ENCODE assay signal across 10 cellular contexts in genomic region chr5:136191304-136192014, GRCh38. TPM values are rescaled to one million over a fixed set of nuclear protein-coding genes. Genes with fewer than 3 reads are reported as not detected.
DNase-seq lines count a peak whose midpoint lies in the region; ATAC-seq and TF ChIP-seq lines count a peak whose summit lies in the region.
"Had no signal": no experiment of that assay in that cellular context is flagged by ENCODE, and none has a peak within 500 bp of the region (broad histone marks: within the 10 kb centered on the region; RNA-seq: fewer than 3 reads in every experiment).

No MANE protein-coding gene starts in this region.

- H3K27ac Mint-ChIP-seq in WTC11 = no peak overlapping the region
- no peak overlapping the region for H3K27ac Mint-ChIP-seq in activated naive CD8-positive, alpha-beta T cell treated with anti-CD3 and anti-CD28 coated beads, Interleukin-2, amount 50 U/mL, for 24 hours

- CTCF ChIA-PET in WTC11 (lab: Charles Lee) = interaction anchor here (0.7 to 6.9 kb wide), 8 partner anchors 11 to 311 kb away, joined by 3 to 55 read pairs (median 4); no protein-coding TSS in a partner anchor

- no peak overlapping the region for H3K27ac ChIP-seq in iPS-18a (ENCODE audit: low read length)
- H3K27ac ChIP-seq in sigmoid colon = no peak overlapping the region

- TF ChIP-seq POLR2A in sigmoid colon (IDR thresholded peaks at IDR 0.05) = no peak

- intact Hi-C loops in sigmoid colon (cut with DNase I) = no loop called here

- H3K9me3 ChIP-seq in iPS-18a (ENCODE audit: control insufficient read depth, low read depth, low read length) (no peaks in the 10 kb centered on the region), sigmoid colon (no peaks in the 10 kb centered on the region)

- H3K4me3 ChIP-seq in H7 (ENCODE audit: insufficient read depth, low read depth, low read length) (peak overlapping the region; percentile 50), iPS-18a (ENCODE audit: low read length) (peak overlapping the region; percentile 62), sigmoid colon (peak overlapping the region in 3 of 4 donors; percentile 33 to 54 (median 47))

- peaks cover 8% of the 10 kb centered on the region for H3K4me1 ChIP-seq in iPS-18a (ENCODE audit: control insufficient read depth, low read depth, low read length)
- peaks cover 0 to 38% (median 34%) of the 10 kb centered on the region in 4 donors for H3K4me1 ChIP-seq in sigmoid colon

- peaks cover 62% of the 10 kb centered on the region for H3K27me3 ChIP-seq in H7 (ENCODE audit: control insufficient read depth, insufficient read depth, low read length)
- H3K27me3 ChIP-seq in iPS-18a (ENCODE audit: control insufficient read depth, insufficient read depth, low read length) = peaks cover 83% of the 10 kb centered on the region
- peaks cover 6 to 44% (median 27%) of the 10 kb centered on the region in 3 donors for H3K27me3 ChIP-seq in sigmoid colon

- H3K9ac ChIP-seq in iPS-18a (ENCODE audit: low read length) = no peak overlapping the region

- ATAC-seq in WTC11 (peak; percentile 34), HG03108 (IDR thresholded peaks at IDR 0.05; ENCODE audit: unreplicated experiment) (no peak)
- ATAC-seq in activated naive CD8-positive, alpha-beta T cell treated with anti-CD3 and anti-CD28 coated beads, Interleukin-2, amount 50 U/mL, for 24 hours = no peak

- peaks cover 14% of the 10 kb centered on the region for H3K4me1 Mint-ChIP-seq in WTC11
- H3K4me1 Mint-ChIP-seq in activated naive CD8-positive, alpha-beta T cell treated with anti-CD3 and anti-CD28 coated beads, Interleukin-2, amount 50 U/mL, for 24 hours = no peaks in the 10 kb centered on the region

- H3K36me3 ChIP-seq in H7 (replicated peaks; ENCODE audit: control insufficient read depth, insufficient read depth, low read length) (no peaks in the 10 kb centered on the region), iPS-18a (ENCODE audit: control insufficient read depth, low read depth, low read length) (no peaks in the 10 kb centered on the region), sigmoid colon (peaks cover 0 to 24% (median 8%) of the 10 kb centered on the region in 4 donors)

- H3K36me3 Mint-ChIP-seq in WTC11 = peaks cover 7% of the 10 kb centered on the region
- peaks cover 3% of the 10 kb centered on the region for H3K36me3 Mint-ChIP-seq in activated naive CD8-positive, alpha-beta T cell treated with anti-CD3 and anti-CD28 coated beads, Interleukin-2, amount 50 U/mL, for 24 hours (ENCODE audit: low read depth)

- whole genome bisulfite sequencing in sigmoid colon, 2 donors = 28 to 34% methylated on average over 44 of the region's 44 CpGs

- TF ChIP-seq EP300 in sigmoid colon (IDR thresholded peaks at IDR 0.05) = no peak

- DNase-seq in H7 (peak; percentile 68), WTC11 (ENCODE audit: low spot score) (peak; percentile 53), sigmoid colon (peak; percentile 54), DMS114 treated with DMSO at 0.1 percent for 48 hours (lab: John Stamatoyannopoulos, UW; ENCODE audit: unreplicated experiment) (no peak)
- DNase-seq in activated naive CD8-positive, alpha-beta T cell treated with anti-CD3 and anti-CD28 coated beads, Interleukin-2, amount 50 U/mL, for 24 hours = no peak
- DNase-seq: NCI-H1694 treated with DMSO at 0.1 percent for 48 hours, substantia nigra had no signal

- TF ChIP-seq CTCF in WTC11 (IDR thresholded peaks at IDR 0.05) = no peak
- TF ChIP-seq CTCF in sigmoid colon (IDR thresholded peaks at IDR 0.05) = no peak

- POLR2A ChIA-PET in WTC11 (lab: Charles Lee) = no interaction called here

- peak overlapping the region; percentile 71 for H3K4me3 Mint-ChIP-seq in WTC11
- no peak overlapping the region for H3K4me3 Mint-ChIP-seq in activated naive CD8-positive, alpha-beta T cell treated with anti-CD3 and anti-CD28 coated beads, Interleukin-2, amount 50 U/mL, for 24 hours

- no peaks in the 10 kb centered on the region for H3K9me3 Mint-ChIP-seq in WTC11
- no peaks in the 10 kb centered on the region for H3K9me3 Mint-ChIP-seq in activated naive CD8-positive, alpha-beta T cell treated with anti-CD3 and anti-CD28 coated beads, Interleukin-2, amount 50 U/mL, for 24 hours

- H3K27me3 Mint-ChIP-seq in WTC11 (ENCODE audit: low read depth) = peaks cover 76% of the 10 kb centered on the region
- H3K27me3 Mint-ChIP-seq in activated naive CD8-positive, alpha-beta T cell treated with anti-CD3 and anti-CD28 coated beads, Interleukin-2, amount 50 U/mL, for 24 hours = peaks cover 34% of the 10 kb centered on the region

TF ChIP-seq in WTC11, 78 proteins besides CTCF, POLR2A, EP300 and RAD21:
- TF ChIP-seq TCF7 (CRISPR knock-in tag; IDR thresholded peaks at IDR 0.05; ENCODE audit: low read depth) (no peak), ZBTB43 (CRISPR knock-in tag; IDR thresholded peaks at IDR 0.05) (no peak), GTF2I (CRISPR knock-in tag; conservative IDR thresholded peaks at IDR 0.05) (no peak), E2F4 (CRISPR knock-in tag; IDR thresholded peaks at IDR 0.05; ENCODE audit: borderline replicate concordance, low read depth) (0 out of 2 replicates have a peak, but pooled peaks have one; percentile 3)

RNA-seq across cellular contexts. Expression of gene SMIM32, which starts 1.5 kb away (rescaled TPM):
- total RNA-seq in H7 (2014; rRNA removed; shearing (Covaris generic)) = 1.4 TPM in 2 replicates
- 0.18 to 0.37 TPM in 2 of 3 replicates, not detected in the other for total RNA-seq in WTC11 (2021)
- total RNA-seq in sigmoid colon = under 1 TPM in 1 of 4 donors, not detected in 3; 0.36 TPM
- polyA plus RNA-seq in sigmoid colon = 10 to 100 TPM in 2 of 3 donors, 1 to 10 TPM in 1; 8.6 to 10.8 (median 10.7) TPM
- total RNA-seq: pulmonary artery endothelial cell had no signal

RNA-seq across cellular contexts. Expression of gene SMAD5, which starts 58.8 kb away (rescaled TPM):
- total RNA-seq in H7 (2014; rRNA removed; shearing (Covaris generic)) = 38.4 and 45.2 TPM in 2 replicates
- 54.9 to 70.3 TPM (median 65.2 TPM) in 3 replicates for total RNA-seq in WTC11 (2021)
- 10 to 100 TPM; 47.6 to 85.0 (median 59.8) TPM for total RNA-seq in sigmoid colon
- 1 to 10 TPM; 4.9 to 9.7 (median 6.6) TPM for polyA plus RNA-seq in sigmoid colon

Comparison
In these comparisons a context has a peak if more than half of its experiments do, and no peak if none do; other contexts are left out.
1. DNase-seq: peak in H7 (single experiment), WTC11 (single experiment) and sigmoid colon (single experiment); none in DMS114 treated with DMSO at 0.1 percent for 48 hours (single experiment) and activated naive CD8-positive, alpha-beta T cell treated with anti-CD3 and anti-CD28 coated beads, Interleukin-2, amount 50 U/mL, for 24 hours (single experiment).
2. Peak in every context shown above with its lines, with median percentiles within 50 percentile points of each other: H3K4me3 ChIP-seq.